In genomic region chr10:96910488-96911395, GRCh38 we compare ENCODE assay signal across 8 cellular contexts.
DNase-seq lines count a peak whose midpoint lies in the region; ATAC-seq and TF ChIP-seq lines count a peak whose summit lies in the region.

No MANE protein-coding gene starts in this region.

- POLR2A ChIA-PET in IMR-90 (lab: Charles Lee; ENCODE audit: unreplicated experiment), result no interaction called here

- no peak for TF ChIP-seq POLR2A in IMR-90 (IDR thresholded peaks at IDR 0.05; ENCODE audit: low read depth, low read length)

- H3K9me3 ChIP-seq in IMR-90 (ENCODE audit: control insufficient read depth, insufficient read depth, low read length), result no peaks in the 10 kb centered on the region

- no peak overlapping the region for H4K8ac ChIP-seq in IMR-90 (ENCODE audit: low read depth in 2 of 2, low read length in 2 of 2)

- peaks cover 26 to 47% of the 10 kb centered on the region in 2 experiments for H3K79me1 ChIP-seq in IMR-90 (ENCODE audit: low read depth in 1 of 2, low read length in 2 of 2)

- H3K27ac ChIP-seq in IMR-90 (ENCODE audit: insufficient read depth, low read length) (no peak overlapping the region), VCaP (no peak overlapping the region)

- no peak overlapping the region for H4K5ac ChIP-seq in IMR-90 (ENCODE audit: low read depth, low read length)

- no peak overlapping the region for H2AFZ ChIP-seq in IMR-90 (replicated peaks; ENCODE audit: low read length, poor library complexity)

- 0 out of 2 replicates have a peak, but pooled peaks cover 2% of the 10 kb centered on the region for H3K9me1 ChIP-seq in IMR-90 (ENCODE audit: insufficient read depth, low read length)

- TF ChIP-seq RAD21 in IMR-90 (IDR thresholded peaks at IDR 0.05; ENCODE audit: low read length), result peak; percentile 42

- intact Hi-C loops in IMR-90 (cut with micrococcal nuclease), result no loop called here
- intact Hi-C loops in left ventricle myocardium superior (cut with micrococcal nuclease), result no loop called here

- H3K27me3 ChIP-seq in IMR-90 (ENCODE audit: control insufficient read depth, insufficient read depth, low read length), result no peaks in the 10 kb centered on the region

- dilution Hi-C loops in IMR-90 (cut with HindIII; ENCODE audit: low sequenced_read_pairs, unreplicated experiment), result no loop called here

- peaks cover 13% of the 10 kb centered on the region for H4K20me1 ChIP-seq in IMR-90 (ENCODE audit: insufficient read depth, low read length)

- no peak overlapping the region for H3K56ac ChIP-seq in IMR-90 (ENCODE audit: extremely low read depth, insufficient read depth, low read length)

- H3K9ac ChIP-seq in IMR-90 (ENCODE audit: low read depth, low read length), result no peak overlapping the region

- in situ Hi-C loops in IMR-90 (cut with MboI; ENCODE audit: low sequenced_read_pairs), result no loop called here

- H3K4ac ChIP-seq in IMR-90 (ENCODE audit: low read depth, low read length), result no peak overlapping the region

- H2AK9ac ChIP-seq in IMR-90 (replicated peaks; ENCODE audit: low read depth, low read length, poor library complexity), result no peak overlapping the region

- no peak overlapping the region for H3K23ac ChIP-seq in IMR-90 (ENCODE audit: low read depth, low read length)

- H2BK20ac ChIP-seq in IMR-90 (ENCODE audit: low read depth, low read length), result no peak overlapping the region

- H4K91ac ChIP-seq in IMR-90 (ENCODE audit: insufficient read depth, low read depth, low read length), result no peak overlapping the region

- H3K14ac ChIP-seq in IMR-90 (replicated peaks; ENCODE audit: low read depth, low read length), result no peak overlapping the region

- no peak for ATAC-seq in IMR-90 (ENCODE audit: low read depth)
- ATAC-seq in left ventricle myocardium superior, result peak; percentile 67
- no peak for ATAC-seq in HG02623 (IDR thresholded peaks at IDR 0.05; ENCODE audit: unreplicated experiment)
- ATAC-seq in HG02763 (IDR thresholded peaks at IDR 0.05; ENCODE audit: unreplicated experiment), result no peak

- no peak overlapping the region for H3K4me2 ChIP-seq in IMR-90 (ENCODE audit: low read depth, low read length)

- H3K18ac ChIP-seq in IMR-90 (ENCODE audit: low read depth, low read length), result no peak overlapping the region

- peak; percentile 54 for TF ChIP-seq CTCF in IMR-90 (conservative IDR thresholded peaks at IDR 0.05; ENCODE audit: low read depth, low read length)
- peak; percentile 84 for TF ChIP-seq CTCF in VCaP (conservative IDR thresholded peaks at IDR 0.05)

- no peak overlapping the region for H2AK5ac ChIP-seq in IMR-90 (ENCODE audit: low read depth, low read length)

- 83% methylated on average over 3 of the region's 13 CpGs; no CpG with 5 or more reads in 1 of the 2 experiments for WGBS in IMR-90 (ENCODE audit: extremely low coverage in 2 of 2, insufficient read length in 1 of 2), 2 experiments

- no peak overlapping the region for H2BK15ac ChIP-seq in IMR-90 (ENCODE audit: low read depth, low read length)

- no peak overlapping the region for H3K4me3 ChIP-seq in IMR-90 (ENCODE audit: insufficient read depth, low read depth, low read length)

- DNase-seq in NCI-H2171 treated with DMSO at 0.1 percent for 48 hours (lab: John Stamatoyannopoulos, UW) (peak; percentile 3), NCI-H2171 (lab: John Stamatoyannopoulos, UW) (no peak), IMR-90 (peak; percentile 35), left ventricle myocardium superior (no peak), smooth muscle cell of the brain vasculature (ENCODE audit: low read depth, low spot score) (peak; percentile 13)

- peaks cover 5% of the 10 kb centered on the region for H3K36me3 ChIP-seq in IMR-90 (ENCODE audit: control insufficient read depth, insufficient read depth, low read length)

- no peak overlapping the region for H2BK5ac ChIP-seq in IMR-90 (ENCODE audit: low read depth, low read length, poor library complexity, severe bottlenecking)

- peaks cover 1% of the 10 kb centered on the region; the same call in 1 of the 2 replicates for H3K4me1 ChIP-seq in IMR-90 (ENCODE audit: control insufficient read depth, insufficient read depth, low read length)

- H2BK120ac ChIP-seq in IMR-90 (ENCODE audit: low read depth, low read length), result no peak overlapping the region

- CTCF ChIA-PET in IMR-90 (lab: Yijun Ruan, JAX), result interaction anchor here (0.6 to 1.1 kb wide), 5 partner anchors 14 to 164 kb away, joined by 3 to 7 read pairs (median 3); no protein-coding TSS in a partner anchor

- BruUV-seq in IMR-90 (replicated peaks; lab: Mats Ljungman, UMichigan), result no TSS peak

TF ChIP-seq in IMR-90, 13 proteins besides CTCF, POLR2A, EP300 and RAD21:
- TF ChIP-seq SMC3 (IDR thresholded peaks at IDR 0.05; ENCODE audit: low read depth, low read length) (peak; percentile 28; the same call in 1 of the 2 replicates), CHD1 (IDR thresholded peaks at IDR 0.05; ENCODE audit: low read depth, low read length) (no peak), FOS (IDR thresholded peaks at IDR 0.05; ENCODE audit: low read depth, low read length) (no peak)

Comparison
In these comparisons a context has a peak if more than half of its experiments do, and no peak if none do; other contexts are left out.
1. DNase-seq: peak in NCI-H2171 treated with DMSO at 0.1 percent for 48 hours (single experiment), IMR-90 (single experiment) and smooth muscle cell of the brain vasculature (single experiment); none in NCI-H2171 (single experiment) and left ventricle myocardium superior (single experiment).